29 cellular contexts compared by ENCODE assay signal in genomic region chr6:77445214-77445613, GRCh38. TPM values are rescaled to one million over a fixed set of nuclear protein-coding genes. Genes with fewer than 3 reads are reported as not detected.
"Had no signal": no experiment of that assay in that cellular context is flagged by ENCODE, and none has a peak within 500 bp of the region (broad histone marks: within the 10 kb centered on the region; RNA-seq: fewer than 3 reads in every experiment).

No MANE protein-coding gene starts in this region.

- H3K4me2 ChIP-seq: hepatocyte had no signal

- H3K27me3 Mint-ChIP-seq: dendritic cell treated with granulocyte-macrophage colony-stimulating factor and Interleukin-4, amounts not matched to agents 40 ng/mL and 50 ng/mL, for 4 days; effector memory CD8-positive, alpha-beta T cell had no signal

- FAIRE-seq: endometrium, endothelial cell of umbilical vein had no signal

- H3K27me3 ChIP-seq: colonic mucosa, dorsolateral prefrontal cortex, esophagus muscularis mucosa, esophagus squamous epithelium, foreskin keratinocyte, gastrocnemius medialis, gastroesophageal sphincter, heart left ventricle, heart right ventricle, hepatocyte had no signal

- H2AFZ ChIP-seq: hepatocyte had no signal

- H3K4me1 ChIP-seq: colonic mucosa, esophagus squamous epithelium, foreskin keratinocyte, gastrocnemius medialis, heart left ventricle, heart right ventricle had no signal

- H3K4me3 ChIP-seq: colonic mucosa, coronary artery, dorsolateral prefrontal cortex, esophagus muscularis mucosa, esophagus squamous epithelium, gastrocnemius medialis, gastroesophageal sphincter, heart left ventricle, heart right ventricle, hepatocyte had no signal

- H3K9me3 ChIP-seq: colonic mucosa, esophagus squamous epithelium, gastrocnemius medialis, gastroesophageal sphincter had no signal

- H3K27ac Mint-ChIP-seq: dendritic cell treated with granulocyte-macrophage colony-stimulating factor and Interleukin-4, amounts not matched to agents 40 ng/mL and 50 ng/mL, for 4 days; effector memory CD8-positive, alpha-beta T cell; endodermal cell had no signal

- H3K9me3 Mint-ChIP-seq: dendritic cell treated with granulocyte-macrophage colony-stimulating factor and Interleukin-4, amounts not matched to agents 40 ng/mL and 50 ng/mL, for 4 days; effector memory CD8-positive, alpha-beta T cell; endodermal cell had no signal

- H3K79me2 ChIP-seq: hepatocyte had no signal

- H3K27ac ChIP-seq: colonic mucosa, coronary artery, dorsolateral prefrontal cortex, epithelial cell of prostate, esophagus muscularis mucosa, esophagus squamous epithelium, foreskin keratinocyte, gastrocnemius medialis, gastroesophageal sphincter, heart left ventricle, heart right ventricle, hepatocyte had no signal

- H3K36me3 ChIP-seq: colonic mucosa, esophagus muscularis mucosa, esophagus squamous epithelium, gastrocnemius medialis, gastroesophageal sphincter, heart left ventricle, heart right ventricle had no signal

- H3K4me3 Mint-ChIP-seq: dendritic cell treated with granulocyte-macrophage colony-stimulating factor and Interleukin-4, amounts not matched to agents 40 ng/mL and 50 ng/mL, for 4 days; effector memory CD8-positive, alpha-beta T cell; endodermal cell had no signal

- ATAC-seq: effector memory CD8-positive, alpha-beta T cell; esophagus mucosa; foreskin keratinocyte; gastrocnemius medialis; gastroesophageal sphincter; heart left ventricle; heart right ventricle had no signal

- DNase-seq: colonic mucosa; cortex of kidney; dermis blood vessel endothelial cell; dorsolateral prefrontal cortex; effector CD4-positive, alpha-beta T cell; effector CD8-positive, alpha-beta T cell; effector memory CD4-positive, alpha-beta T cell; effector memory CD8-positive, alpha-beta T cell; endodermal cell; erythroblast; esophagus squamous epithelium; foreskin fibroblast; foreskin keratinocyte; foreskin melanocyte; gastrocnemius medialis; glutamatergic neuron; head of caudate nucleus; heart left ventricle; heart right ventricle had no signal

RNA-seq across cellular contexts. Expression of gene HTR1B, which starts 18.1 kb away (rescaled TPM):
- total RNA-seq: epithelial cell of proximal tubule, gastrocnemius medialis had no signal
- polyA plus RNA-seq: hepatocyte had no signal
